Comparison of ENCODE assay signal across 6 cellular contexts in the genomic region with DNA sequence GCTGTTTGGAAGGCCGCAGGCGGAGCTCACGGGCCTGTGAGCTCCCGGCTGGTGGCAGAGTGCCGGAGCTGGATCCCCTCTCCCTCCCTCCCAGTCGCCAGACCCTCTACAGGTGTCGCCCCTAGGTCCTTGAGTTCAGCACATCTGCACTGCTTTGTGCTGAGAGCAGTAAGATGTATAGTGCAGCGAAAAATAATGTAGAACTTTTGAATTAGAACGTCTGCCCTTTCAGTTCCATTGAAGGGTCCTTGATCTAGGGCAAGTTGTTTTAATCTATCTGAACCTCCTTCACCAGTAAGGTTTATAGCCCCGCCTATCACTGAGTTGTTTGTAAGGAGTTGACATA. TPM values are rescaled to one million over a fixed set of nuclear protein-coding genes. Genes with fewer than 3 reads are reported as not detected.
DNase-seq lines count a peak whose midpoint lies in the region; ATAC-seq and TF ChIP-seq lines count a peak whose summit lies in the region.

No MANE protein-coding gene starts in this region.

- peak; percentile 3 for TF ChIP-seq CTCF in GM06990 (IDR thresholded peaks at IDR 0.05; ENCODE audit: insufficient read depth, low read length, poor library complexity, severe bottlenecking)
- no peak for TF ChIP-seq CTCF in GM13976 (IDR thresholded peaks at IDR 0.05; ENCODE audit: borderline replicate concordance, control extremely low read depth, extremely low read depth, insufficient read depth, missing control alignments)

- ATAC-seq in HG02798 (IDR thresholded peaks at IDR 0.05; ENCODE audit: poor library complexity, unreplicated experiment): peak; percentile 64
- peak; percentile 80 for ATAC-seq in activated CD8-positive, alpha-beta T cell treated with anti-CD3 and anti-CD28 coated beads, Interleukin-2, amount 10 ng/mL, durations not matched to agents 7 days and 5 days
- ATAC-seq in memory B cell (ENCODE audit: low read depth): peak; percentile 57

- H3K27me3 Mint-ChIP-seq in activated CD8-positive, alpha-beta T cell treated with anti-CD3 and anti-CD28 coated beads, Interleukin-2, amount 10 ng/mL, durations not matched to agents 7 days and 5 days (ENCODE audit: low read depth): no peaks in the 10 kb centered on the region
- no peaks in the 10 kb centered on the region for H3K27me3 Mint-ChIP-seq in memory B cell

- CTCF ChIA-PET in activated CD8-positive, alpha-beta T cell treated with anti-CD3 and anti-CD28 coated beads, Interleukin-2, amount 10 ng/mL, durations not matched to agents 7 days and 5 days (lab: Charles Lee): no interaction called here

- no peaks in the 10 kb centered on the region for H3K9me3 Mint-ChIP-seq in activated CD8-positive, alpha-beta T cell treated with anti-CD3 and anti-CD28 coated beads, Interleukin-2, amount 10 ng/mL, durations not matched to agents 7 days and 5 days (ENCODE audit: insufficient read depth)
- no peaks in the 10 kb centered on the region for H3K9me3 Mint-ChIP-seq in memory B cell

- H3K36me3 Mint-ChIP-seq in activated CD8-positive, alpha-beta T cell treated with anti-CD3 and anti-CD28 coated beads, Interleukin-2, amount 10 ng/mL, durations not matched to agents 7 days and 5 days (ENCODE audit: low read depth): peaks cover 32% of the 10 kb centered on the region
- peaks cover 15% of the 10 kb centered on the region for H3K36me3 Mint-ChIP-seq in memory B cell

- POLR2A ChIA-PET in activated CD8-positive, alpha-beta T cell treated with anti-CD3 and anti-CD28 coated beads, Interleukin-2, amount 10 ng/mL, durations not matched to agents 7 days and 5 days (lab: Charles Lee): interaction anchor here (0.6 to 1.7 kb wide), 5 partner anchors 19 to 366 kb away, joined by 3 to 6 read pairs (median 5); partner anchors contain the start of gene PANX1

- H3K4me3 Mint-ChIP-seq in activated CD8-positive, alpha-beta T cell treated with anti-CD3 and anti-CD28 coated beads, Interleukin-2, amount 10 ng/mL, durations not matched to agents 7 days and 5 days: peak overlapping the region; percentile 96
- peak overlapping the region; percentile 95 for H3K4me3 Mint-ChIP-seq in memory B cell

- H3K27ac Mint-ChIP-seq in activated CD8-positive, alpha-beta T cell treated with anti-CD3 and anti-CD28 coated beads, Interleukin-2, amount 10 ng/mL, durations not matched to agents 7 days and 5 days: peak overlapping the region; percentile 92
- peak overlapping the region; percentile 97 for H3K27ac Mint-ChIP-seq in memory B cell

- peak overlapping the region; percentile 90 for H3K4me3 ChIP-seq in GM06990 (replicated peaks; ENCODE audit: low read depth, low read length)

- peaks cover 30% of the 10 kb centered on the region for H3K4me1 Mint-ChIP-seq in activated CD8-positive, alpha-beta T cell treated with anti-CD3 and anti-CD28 coated beads, Interleukin-2, amount 10 ng/mL, durations not matched to agents 7 days and 5 days (ENCODE audit: low read depth)
- H3K4me1 Mint-ChIP-seq in memory B cell: peaks cover 14% of the 10 kb centered on the region

- in situ Hi-C loops in GM13976 (cut with MboI; ENCODE audit: low sequenced_read_pairs, unreplicated experiment): no loop called here

- DNase-seq in GM06990 (ENCODE audit: extremely low read depth, insufficient read length): no peak
- DNase-seq in activated CD8-positive, alpha-beta T cell treated with anti-CD3 and anti-CD28 coated beads, Interleukin-2, amount 10 ng/mL, durations not matched to agents 7 days and 5 days: no peak
- DNase-seq in memory B cell (ENCODE audit: low spot score in 2 of 2): no peak
- DNase-seq in effector CD8-positive, alpha-beta T cell (lab: John Stamatoyannopoulos, UW): no peak
- DNase-seq in GM13976 (ENCODE audit: low spot score): no peak

- H3K27me3 ChIP-seq in GM06990 (replicated peaks; ENCODE audit: control insufficient read depth, insufficient read depth, low read length): no peaks in the 10 kb centered on the region

- peaks cover 10% of the 10 kb centered on the region for H3K36me3 ChIP-seq in GM06990 (ENCODE audit: control insufficient read depth, insufficient read depth, low read length)

RNA-seq across cellular contexts. Expression of gene ANKRD49, which starts 0.4 kb away (rescaled TPM):
- 10 to 100 TPM; 19.9 to 25.2 TPM for total RNA-seq in activated CD8-positive, alpha-beta T cell treated with anti-CD3 and anti-CD28 coated beads, Interleukin-2, amount 10 ng/mL, durations not matched to agents 7 days and 5 days

RNA-seq across cellular contexts. Expression of gene MRE11, which starts 0.5 kb away (rescaled TPM):
- total RNA-seq in activated CD8-positive, alpha-beta T cell treated with anti-CD3 and anti-CD28 coated beads, Interleukin-2, amount 10 ng/mL, durations not matched to agents 7 days and 5 days: 10 to 100 TPM; 35.8 to 36.5 TPM

RNA-seq across cellular contexts. Expression of gene C11orf97, which starts 18.1 kb away (rescaled TPM):
- not detected for total RNA-seq in activated CD8-positive, alpha-beta T cell treated with anti-CD3 and anti-CD28 coated beads, Interleukin-2, amount 10 ng/mL, durations not matched to agents 7 days and 5 days

RNA-seq across cellular contexts. Expression of gene FUT4, which starts 49.5 kb away (rescaled TPM):
- total RNA-seq in activated CD8-positive, alpha-beta T cell treated with anti-CD3 and anti-CD28 coated beads, Interleukin-2, amount 10 ng/mL, durations not matched to agents 7 days and 5 days: 1 to 10 TPM; 6.5 to 7.0 TPM
